23 cellular contexts compared by ENCODE assay signal in the genomic region with DNA sequence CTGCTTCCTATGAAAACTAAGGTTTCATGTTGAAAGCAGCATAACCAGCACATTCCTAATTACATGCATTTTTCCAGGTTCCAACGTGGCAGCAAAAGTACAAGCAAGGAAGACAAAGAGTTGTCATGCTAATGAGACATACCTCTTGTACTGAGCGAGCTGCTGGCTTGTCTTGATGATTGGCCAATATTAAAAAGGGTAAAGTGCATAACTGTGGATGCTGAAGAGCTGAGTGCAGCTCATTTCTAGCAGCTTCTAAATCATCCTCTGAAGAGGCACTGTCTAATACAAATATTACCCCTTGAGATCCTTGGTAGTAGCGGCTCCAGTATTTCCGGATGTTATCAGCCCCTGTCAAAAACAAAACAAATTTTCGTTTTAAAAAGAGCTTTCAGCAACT.
"Had no signal": no experiment of that assay in that cellular context is flagged by ENCODE, and none has a peak within 500 bp of the region (broad histone marks: within the 10 kb centered on the region; RNA-seq: fewer than 3 reads in every experiment).

No MANE protein-coding gene starts in this region.

- H3K27me3 ChIP-seq: esophagus squamous epithelium, neural progenitor cell, sigmoid colon, testis, tibial artery, upper lobe of left lung had no signal

- ATAC-seq: effector memory CD8-positive, alpha-beta T cell; left cardiac atrium; lower lobe of right lung; mucosa of descending colon; natural killer cell treated with Interleukin-12 subunit alpha and Interleukin-12 subunit beta and Interleukin-15 and Interleukin-18, amount 100 ng/mL, for 72 hours; right cardiac atrium; stimulated activated memory B cell treated with anti-CD40 and anti-IgM and Interleukin-4, amounts not matched to agents 10 μg/mL and 1 μg/mL and 100 μg/mL, for 72 hours; stimulated activated naive CD8-positive, alpha-beta T cell treated with anti-CD3 and anti-CD28 coated beads, Interleukin-15, Interleukin-2, amounts not matched to agents 100 U/mL and 50 U/mL, for 24 hours had no signal

- H3K4me1 ChIP-seq: esophagus squamous epithelium, lower lobe of right lung, neural progenitor cell, parathyroid adenoma, prostate gland, sigmoid colon, testis, tibial artery, upper lobe of left lung had no signal

- H3K4me2 ChIP-seq: neural progenitor cell had no signal

- DNase-seq: cortex of kidney; effector memory CD8-positive, alpha-beta T cell; erythroblast; esophagus squamous epithelium; hypothalamus; left cardiac atrium; left ventricle myocardium inferior; lower lobe of right lung; mucosa of descending colon; naive B cell; right cardiac atrium; sigmoid colon; stimulated activated CD4-positive, alpha-beta T cell treated with anti-CD3 and anti-CD28 coated beads, Interleukin-4, amount 100 ng/mL, for 4 hours; stimulated activated naive CD8-positive, alpha-beta T cell treated with anti-CD3 and anti-CD28 coated beads, Interleukin-15, Interleukin-2, amounts not matched to agents 100 U/mL and 50 U/mL, for 24 hours; substantia nigra; testis; tibial artery; upper lobe of left lung had no signal

- H3K9ac ChIP-seq: neural progenitor cell, parathyroid adenoma had no signal

- H3K27ac ChIP-seq: esophagus squamous epithelium, left ventricle myocardium inferior, lower lobe of right lung, neural progenitor cell, parathyroid adenoma, prostate gland, sigmoid colon, testis, tibial artery, upper lobe of left lung had no signal

- H3K4me3 ChIP-seq: esophagus squamous epithelium, left ventricle myocardium inferior, lower lobe of right lung, mucosa of descending colon, neural progenitor cell, prostate gland, sigmoid colon, testis, tibial artery, upper lobe of left lung had no signal

- H2AFZ ChIP-seq: neural progenitor cell, parathyroid adenoma had no signal

- H3K36me3 ChIP-seq: neural progenitor cell, prostate gland, sigmoid colon, tibial artery, upper lobe of left lung had no signal

- H3K9me3 ChIP-seq: esophagus squamous epithelium, left ventricle myocardium inferior, lower lobe of right lung, mucosa of descending colon, prostate gland, sigmoid colon, testis, tibial artery, upper lobe of left lung had no signal
